In the genomic region with DNA sequence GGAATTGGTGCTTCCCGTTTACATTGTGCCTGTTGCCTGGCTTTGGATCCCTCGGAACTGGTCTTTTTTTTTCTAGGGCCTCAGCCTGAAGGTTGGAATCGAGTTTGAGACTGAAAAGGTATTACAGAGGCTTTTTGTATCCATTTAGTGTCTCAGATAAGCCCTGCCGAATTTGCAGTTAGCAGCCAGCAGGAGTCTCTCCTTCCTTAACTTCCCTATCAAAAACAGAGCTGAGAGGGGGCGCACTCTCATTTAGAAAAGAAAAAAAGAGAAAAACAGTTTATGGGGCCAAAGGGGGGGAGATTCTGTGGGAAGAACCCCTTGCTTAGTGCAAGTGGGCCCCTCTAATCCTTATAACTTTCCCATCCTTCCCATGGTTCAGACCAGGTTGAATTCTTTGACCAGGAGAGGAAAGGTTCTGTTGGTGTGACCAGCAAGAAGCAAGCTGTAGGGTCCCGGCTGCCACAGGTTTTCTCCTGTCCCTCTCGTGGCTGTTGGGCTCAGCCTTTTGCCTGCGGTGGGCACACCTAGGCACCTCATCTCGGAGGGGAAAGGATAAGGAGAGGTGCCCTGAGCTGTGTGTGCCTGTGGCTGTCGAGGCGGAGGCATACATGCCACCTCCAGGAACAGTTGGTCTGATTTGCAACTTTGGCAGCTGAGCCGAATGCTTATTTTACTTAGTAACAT, we compare ENCODE assay signal across 1 cellular context.
TF ChIP-seq lines count a peak whose summit lies in the region.

No MANE protein-coding gene starts in this region.

TF ChIP-seq in K562, 482 proteins besides CTCF, POLR2A, EP300 and RAD21 (continued from another document):
- TF ChIP-seq, protein P1, sequence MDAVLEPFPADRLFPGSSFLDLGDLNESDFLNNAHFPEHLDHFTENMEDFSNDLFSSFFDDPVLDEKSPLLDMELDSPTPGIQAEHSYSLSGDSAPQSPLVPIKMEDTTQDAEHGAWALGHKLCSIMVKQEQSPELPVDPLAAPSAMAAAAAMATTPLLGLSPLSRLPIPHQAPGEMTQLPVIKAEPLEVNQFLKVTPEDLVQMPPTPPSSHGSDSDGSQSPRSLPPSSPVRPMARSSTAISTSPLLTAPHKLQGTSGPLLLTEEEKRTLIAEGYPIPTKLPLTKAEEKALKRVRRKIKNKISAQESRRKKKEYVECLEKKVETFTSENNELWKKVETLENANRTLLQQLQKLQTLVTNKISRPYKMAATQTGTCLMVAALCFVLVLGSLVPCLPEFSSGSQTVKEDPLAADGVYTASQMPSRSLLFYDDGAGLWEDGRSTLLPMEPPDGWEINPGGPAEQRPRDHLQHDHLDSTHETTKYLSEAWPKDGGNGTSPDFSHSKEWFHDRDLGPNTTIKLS (IDR thresholded peaks at IDR 0.05; ENCODE audit: borderline replicate concordance, low read depth) = no peak
- TF ChIP-seq CXXC5 (CRISPR knock-in tag; IDR thresholded peaks at IDR 0.05) (no peak), CBFA2T2 (conservative IDR thresholded peaks at IDR 0.05) (no peak), RFX5 (IDR thresholded peaks at IDR 0.05; ENCODE audit: low read depth, low read length) (no peak)
- TF ChIP-seq, protein P2, sequence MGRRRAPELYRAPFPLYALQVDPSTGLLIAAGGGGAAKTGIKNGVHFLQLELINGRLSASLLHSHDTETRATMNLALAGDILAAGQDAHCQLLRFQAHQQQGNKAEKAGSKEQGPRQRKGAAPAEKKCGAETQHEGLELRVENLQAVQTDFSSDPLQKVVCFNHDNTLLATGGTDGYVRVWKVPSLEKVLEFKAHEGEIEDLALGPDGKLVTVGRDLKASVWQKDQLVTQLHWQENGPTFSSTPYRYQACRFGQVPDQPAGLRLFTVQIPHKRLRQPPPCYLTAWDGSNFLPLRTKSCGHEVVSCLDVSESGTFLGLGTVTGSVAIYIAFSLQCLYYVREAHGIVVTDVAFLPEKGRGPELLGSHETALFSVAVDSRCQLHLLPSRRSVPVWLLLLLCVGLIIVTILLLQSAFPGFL (CRISPR knock-in tag; IDR thresholded peaks at IDR 0.05) = no peak
TF ChIP-seq in K562: peak in this region for 0.
